ENCODE assay signal across 14 cellular contexts in genomic region chr7:21923663-21924062, GRCh38. TPM values are rescaled to one million over a fixed set of nuclear protein-coding genes. Genes with fewer than 3 reads are reported as not detected.
DNase-seq lines count a peak whose midpoint lies in the region; ATAC-seq and TF ChIP-seq lines count a peak whose summit lies in the region.
"Had no signal": no experiment of that assay in that cellular context is flagged by ENCODE, and none has a peak within 500 bp of the region (broad histone marks: within the 10 kb centered on the region; RNA-seq: fewer than 3 reads in every experiment).

No MANE protein-coding gene starts in this region.

- no peak overlapping the region for H3K56ac ChIP-seq in IMR-90 (ENCODE audit: extremely low read depth, insufficient read depth, low read length)

- H3K4ac ChIP-seq in IMR-90 (ENCODE audit: low read depth, low read length), result no peak overlapping the region

- H2BK15ac ChIP-seq in IMR-90 (ENCODE audit: low read depth, low read length), result no peak overlapping the region

- no peak overlapping the region for H2AK5ac ChIP-seq in IMR-90 (ENCODE audit: low read depth, low read length)

- peaks cover 10% of the 10 kb centered on the region for H3K9me3 Mint-ChIP-seq in mesothelial cell of epicardium
- H3K9me3 Mint-ChIP-seq: activated naive CD4-positive, alpha-beta T cell treated with anti-CD3 and anti-CD28 coated beads, Interleukin-2, amount 50 U/mL, for 24 hours had no signal

- H3K23ac ChIP-seq in IMR-90 (ENCODE audit: low read depth, low read length), result no peak overlapping the region

- H3K27ac Mint-ChIP-seq in mesothelial cell of epicardium, result no peak overlapping the region
- H3K27ac Mint-ChIP-seq: activated naive CD4-positive, alpha-beta T cell treated with anti-CD3 and anti-CD28 coated beads, Interleukin-2, amount 50 U/mL, for 24 hours; naive thymus-derived CD4-positive, alpha-beta T cell had no signal

- H3K9me1 ChIP-seq in IMR-90 (ENCODE audit: insufficient read depth, low read length), result no peaks in the 10 kb centered on the region

- H3K27me3 ChIP-seq in IMR-90 (ENCODE audit: control insufficient read depth, insufficient read depth, low read length), result no peaks in the 10 kb centered on the region
- no peaks in the 10 kb centered on the region for H3K27me3 ChIP-seq in brain microvascular endothelial cell (replicated peaks)
- H3K27me3 ChIP-seq in prostate gland (replicated peaks; ENCODE audit: insufficient read depth), result no peaks in the 10 kb centered on the region

- in situ Hi-C loops in IMR-90 (cut with MboI; ENCODE audit: low sequenced_read_pairs), result no loop called here
- in situ Hi-C loops in brain microvascular endothelial cell (cut with HindIII; ENCODE audit: low pct_ligation_motif_present, low sequenced_read_pairs), result no loop called here

- H2BK5ac ChIP-seq in IMR-90 (ENCODE audit: low read depth, low read length, poor library complexity, severe bottlenecking), result no peak overlapping the region

- H4K91ac ChIP-seq in IMR-90 (ENCODE audit: insufficient read depth, low read depth, low read length), result no peak overlapping the region

- ATAC-seq in IMR-90 (ENCODE audit: low read depth) (no peak), GM21447 (IDR thresholded peaks at IDR 0.05; ENCODE audit: unreplicated experiment) (no peak)
- ATAC-seq: naive thymus-derived CD4-positive, alpha-beta T cell had no signal

- H2BK120ac ChIP-seq in IMR-90 (ENCODE audit: low read depth, low read length), result no peak overlapping the region

- no peaks in the 10 kb centered on the region for H4K20me1 ChIP-seq in IMR-90 (ENCODE audit: insufficient read depth, low read length)

- peaks cover 18 to 22% of the 10 kb centered on the region in 2 experiments for H3K79me1 ChIP-seq in IMR-90 (ENCODE audit: low read depth in 1 of 2, low read length in 2 of 2)

- no peak overlapping the region for H4K5ac ChIP-seq in IMR-90 (ENCODE audit: low read depth, low read length)

- no peak overlapping the region for H3K27ac ChIP-seq in IMR-90 (ENCODE audit: insufficient read depth, low read length)
- H3K27ac ChIP-seq in brain microvascular endothelial cell, result no peak overlapping the region
- H3K27ac ChIP-seq in prostate gland, result no peak overlapping the region
- H3K27ac ChIP-seq: SK-N-MC had no signal

- H4K8ac ChIP-seq in IMR-90 (ENCODE audit: low read depth in 2 of 2, low read length in 2 of 2), result no peak overlapping the region

- intact Hi-C loops in IMR-90 (cut with micrococcal nuclease) (no loop called here), prostate gland (cut with DNase I) (no loop called here)

- H3K36me3 ChIP-seq in IMR-90 (ENCODE audit: control insufficient read depth, insufficient read depth, low read length) (0 out of 2 replicates have a peak, but pooled peaks cover 1% of the 10 kb centered on the region), brain microvascular endothelial cell (replicated peaks) (no peaks in the 10 kb centered on the region), prostate gland (no peaks in the 10 kb centered on the region)

- POLR2A ChIA-PET in IMR-90 (lab: Charles Lee; ENCODE audit: unreplicated experiment), result no interaction called here

- H3K14ac ChIP-seq in IMR-90 (replicated peaks; ENCODE audit: low read depth, low read length), result no peak overlapping the region

- H3K36me3 Mint-ChIP-seq in mesothelial cell of epicardium, result peaks cover 14% of the 10 kb centered on the region

- WGBS in IMR-90 (ENCODE audit: extremely low coverage in 2 of 2, insufficient read length in 1 of 2), 2 experiments, result no CpG with 5 or more reads among the region's 2 CpGs
- 35% methylated on average over 2 of the region's 2 CpGs for WGBS in prostate gland

- no peak overlapping the region for H3K4me2 ChIP-seq in IMR-90 (ENCODE audit: low read depth, low read length)

- dilution Hi-C loops in IMR-90 (cut with HindIII; ENCODE audit: low sequenced_read_pairs, unreplicated experiment), result no loop called here

- no peak for TF ChIP-seq RAD21 in IMR-90 (IDR thresholded peaks at IDR 0.05; ENCODE audit: low read length)

- BruUV-seq in IMR-90 (replicated peaks; lab: Mats Ljungman, UMichigan), result no TSS peak

- DNase-seq in IMR-90 (peak; percentile 32), NCI-H2196 (lab: John Stamatoyannopoulos, UW; ENCODE audit: unreplicated experiment) (peak; percentile 77), brain microvascular endothelial cell (peak; percentile 41), prostate gland (ENCODE audit: low spot score) (peak; percentile 40), mesothelial cell of epicardium (ENCODE audit: low spot score in 2 of 2, unreplicated experiment in 2 of 2) (no peak)
- DNase-seq in activated CD4-positive, alpha-beta T cell treated with anti-CD3 and anti-CD28 coated beads, Interleukin-2, amount 50 U/mL, for 1 hour, result no peak
- DNase-seq: activated CD4-positive, alpha-beta T cell treated with anti-CD3 and anti-CD28 coated beads, Interleukin-2, amount 50 U/mL, for 48 hours; EL; MM.1S; naive thymus-derived CD4-positive, alpha-beta T cell; stimulated activated CD4-positive, alpha-beta T cell treated with anti-CD3 and anti-CD28 coated beads, Interleukin-15, amount 100 ng/mL, for 24 hours had no signal

- H3K4me1 ChIP-seq in IMR-90 (ENCODE audit: control insufficient read depth, insufficient read depth, low read length), result no peaks in the 10 kb centered on the region
- H3K4me1 ChIP-seq in prostate gland (replicated peaks), result no peaks in the 10 kb centered on the region

- TF ChIP-seq CTCF in IMR-90 (conservative IDR thresholded peaks at IDR 0.05; ENCODE audit: low read depth, low read length) (no peak), brain microvascular endothelial cell (IDR thresholded peaks at IDR 0.05; ENCODE audit: low read depth, low read length, missing control alignments) (no peak), prostate gland (IDR thresholded peaks at IDR 0.05) (no peak), mesothelial cell of epicardium (IDR thresholded peaks at IDR 0.05; ENCODE audit: unreplicated experiment) (no peak)

- no peak overlapping the region for H2BK20ac ChIP-seq in IMR-90 (ENCODE audit: low read depth, low read length)

- peaks cover 13% of the 10 kb centered on the region for H3K27me3 Mint-ChIP-seq in mesothelial cell of epicardium (ENCODE audit: low read depth)
- H3K27me3 Mint-ChIP-seq: activated naive CD4-positive, alpha-beta T cell treated with anti-CD3 and anti-CD28 coated beads, Interleukin-2, amount 50 U/mL, for 24 hours; naive thymus-derived CD4-positive, alpha-beta T cell had no signal

- H3K4me1 Mint-ChIP-seq in mesothelial cell of epicardium, result peaks cover 6% of the 10 kb centered on the region

- H3K4me3 Mint-ChIP-seq in mesothelial cell of epicardium, result no peak overlapping the region
- H3K4me3 Mint-ChIP-seq: activated naive CD4-positive, alpha-beta T cell treated with anti-CD3 and anti-CD28 coated beads, Interleukin-2, amount 50 U/mL, for 24 hours; naive thymus-derived CD4-positive, alpha-beta T cell had no signal

- no peak overlapping the region for H3K18ac ChIP-seq in IMR-90 (ENCODE audit: low read depth, low read length)

- no peak for TF ChIP-seq POLR2A in IMR-90 (IDR thresholded peaks at IDR 0.05; ENCODE audit: low read depth, low read length)
- TF ChIP-seq POLR2A in prostate gland (IDR thresholded peaks at IDR 0.05), result no peak

- H3K4me3 ChIP-seq in IMR-90 (ENCODE audit: insufficient read depth, low read depth, low read length), result no peak overlapping the region
- H3K4me3 ChIP-seq in brain microvascular endothelial cell (ENCODE audit: low read depth, low read length), result no peak overlapping the region
- H3K4me3 ChIP-seq in prostate gland, result no peak overlapping the region
- H3K4me3 ChIP-seq: SK-N-MC had no signal

- H3K9me3 ChIP-seq in IMR-90 (ENCODE audit: control insufficient read depth, insufficient read depth, low read length) (no peaks in the 10 kb centered on the region), prostate gland (no peaks in the 10 kb centered on the region)

- no peak overlapping the region for H2AK9ac ChIP-seq in IMR-90 (replicated peaks; ENCODE audit: low read depth, low read length, poor library complexity)

- H3K9ac ChIP-seq in IMR-90 (ENCODE audit: low read depth, low read length), result no peak overlapping the region

- CTCF ChIA-PET in IMR-90 (lab: Yijun Ruan, JAX), result no interaction called here

- H2AFZ ChIP-seq in IMR-90 (replicated peaks; ENCODE audit: low read length, poor library complexity), result no peak overlapping the region

TF ChIP-seq in IMR-90, 13 proteins besides CTCF, POLR2A, EP300 and RAD21 (continues in another document):
- no peak for TF ChIP-seq ELK1 (IDR thresholded peaks at IDR 0.05; ENCODE audit: borderline replicate concordance, low read depth, low read length)
- TF ChIP-seq MAFK (IDR thresholded peaks at IDR 0.05; ENCODE audit: low read depth, low read length), result no peak
- TF ChIP-seq MAZ (IDR thresholded peaks at IDR 0.05; ENCODE audit: borderline replicate concordance, low read depth, low read length), result no peak
- no peak for TF ChIP-seq RFX5 (IDR thresholded peaks at IDR 0.05; ENCODE audit: low read depth, low read length)
- TF ChIP-seq BHLHE40 (IDR thresholded peaks at IDR 0.05; ENCODE audit: low read depth, low read length), result no peak
- TF ChIP-seq USF2 (IDR thresholded peaks at IDR 0.05; ENCODE audit: low read depth, low read length), result no peak
- no peak for TF ChIP-seq FOS (IDR thresholded peaks at IDR 0.05; ENCODE audit: low read depth, low read length)
- TF ChIP-seq SMC3 (IDR thresholded peaks at IDR 0.05; ENCODE audit: low read depth, low read length), result no peak
- no peak for TF ChIP-seq RCOR1 (IDR thresholded peaks at IDR 0.05; ENCODE audit: insufficient replicate concordance, low read length)

RNA-seq across cellular contexts. Expression of gene CDCA7L, which starts 22.0 kb away (rescaled TPM):
- 35.0 and 40.8 TPM in 2 replicates for total RNA-seq in IMR-90 (2012; rRNA removed)
- 18.2 and 20.4 TPM in 2 replicates for polyA plus RNA-seq in IMR-90 (2012; rRNA removed)
- polyA plus RNA-seq in IMR-90 (2012; cell fraction: cytosol; rRNA removed), result 7.8 and 15.1 TPM in 2 replicates
- 5.7 and 21.6 TPM in 2 replicates for polyA plus RNA-seq in IMR-90 (2012; cell fraction: nucleus; rRNA removed; ENCODE audit: low replicate concordance)
- total RNA-seq in prostate gland, result 10 to 100 TPM; 17.7 to 47.1 TPM
- 25.6 to 28.6 TPM (median 26.5 TPM) in 3 replicates for total RNA-seq in mesothelial cell of epicardium

Comparison
In these comparisons a context has a peak if more than half of its experiments do, and no peak if none do; other contexts are left out.
1. DNase-seq: peak in IMR-90 (single experiment), NCI-H2196 (single experiment), brain microvascular endothelial cell (single experiment) and prostate gland (single experiment); none in mesothelial cell of epicardium (0 of 2) and activated CD4-positive, alpha-beta T cell treated with anti-CD3 and anti-CD28 coated beads, Interleukin-2, amount 50 U/mL, for 1 hour (single experiment).